ENCODE assay signal across 8 cellular contexts in the genomic region with DNA sequence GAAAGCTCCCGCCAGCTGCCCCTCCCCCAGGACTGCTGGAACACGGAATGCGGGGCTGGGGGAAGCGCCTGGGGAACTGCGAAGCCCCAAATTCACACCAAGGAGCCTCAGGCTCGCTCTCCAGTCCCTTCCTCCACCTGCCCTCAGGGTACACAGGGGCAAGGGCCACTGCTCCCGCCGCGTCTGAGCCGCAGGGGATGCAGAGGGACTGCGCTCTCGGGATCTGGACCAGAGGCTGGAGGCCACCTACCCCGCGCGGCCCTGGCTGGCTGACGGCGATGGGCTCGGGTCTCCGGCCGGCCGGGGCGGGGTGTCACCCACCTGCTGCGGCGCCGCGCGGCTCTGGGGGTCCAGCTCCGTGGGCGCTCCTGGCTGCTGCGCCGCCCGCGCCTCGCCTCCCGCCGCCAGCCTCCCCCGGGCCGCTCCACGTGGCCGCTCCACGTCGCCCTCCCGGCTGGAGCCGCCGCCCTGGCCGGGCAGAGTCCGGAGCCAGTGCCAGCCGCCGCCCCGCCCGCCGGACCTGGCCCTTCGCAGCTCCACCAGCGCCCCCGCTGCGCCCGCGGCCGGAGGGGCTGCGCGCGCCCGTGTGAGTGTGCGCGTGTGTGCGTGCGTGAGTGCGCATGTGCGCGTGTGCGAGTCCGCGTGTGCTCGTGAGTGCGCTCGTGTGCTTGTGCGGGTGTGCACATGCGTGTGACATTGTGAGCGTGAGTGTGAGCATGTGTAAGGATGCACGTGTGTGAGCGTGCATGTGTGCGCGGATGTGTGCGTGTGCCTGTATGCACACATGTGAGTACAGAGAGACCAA. TPM values are rescaled to one million over a fixed set of nuclear protein-coding genes. Genes with fewer than 3 reads are reported as not detected.
A peak's percentile ranks its signal among the peaks of the same experiment; 100 is the strongest.
DNase-seq lines count a peak whose midpoint lies in the region; ATAC-seq and TF ChIP-seq lines count a peak whose summit lies in the region.

A gene with protein sequence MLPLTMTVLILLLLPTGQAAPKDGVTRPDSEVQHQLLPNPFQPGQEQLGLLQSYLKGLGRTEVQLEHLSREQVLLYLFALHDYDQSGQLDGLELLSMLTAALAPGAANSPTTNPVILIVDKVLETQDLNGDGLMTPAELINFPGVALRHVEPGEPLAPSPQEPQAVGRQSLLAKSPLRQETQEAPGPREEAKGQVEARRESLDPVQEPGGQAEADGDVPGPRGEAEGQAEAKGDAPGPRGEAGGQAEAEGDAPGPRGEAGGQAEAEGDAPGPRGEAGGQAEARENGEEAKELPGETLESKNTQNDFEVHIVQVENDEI (minus strand): TSS at position 604 of the 805 bp plus-strand sequence. CDS start 14,762 bp downstream, outside the sequence.

- H3F3A ChIP-seq in GM23248 (ENCODE audit: insufficient read depth) = no peaks in the 10 kb centered on the region

- in situ Hi-C loops in GM23248 (cut with MboI) = no loop called here

- peak within 1 kb of the TSS; percentile 68 for H3K9ac ChIP-seq in GM23248

- ATAC-seq in sciatic nerve (peak; percentile 35), GM21717 (IDR thresholded peaks at IDR 0.05; ENCODE audit: unreplicated experiment) (no peak), GM21360 (IDR thresholded peaks at IDR 0.05; ENCODE audit: unreplicated experiment) (no peak)

- no peaks in the 10 kb centered on the region for H3K79me2 ChIP-seq in GM23248 (ENCODE audit: insufficient read depth)

- no peaks in the 10 kb centered on the region for H4K20me1 ChIP-seq in GM23248 (ENCODE audit: insufficient read depth)

- peak; percentile 35 for DNase-seq in AG08395 (ENCODE audit: low spot score)
- DNase-seq in GM23248 = peak; percentile 58
- peak; percentile 67 for DNase-seq in activated CD8-positive, alpha-beta memory T cell treated with anti-CD3 and anti-CD28 coated beads, Interleukin-2, amount 50 U/mL, for 48 hours
- no peak for DNase-seq in left ventricle myocardium inferior
- DNase-seq in sciatic nerve (ENCODE audit: low spot score) = no peak
- no peak for DNase-seq in NCI-H2107 treated with DMSO at 0.1 percent for 48 hours (lab: John Stamatoyannopoulos, UW; ENCODE audit: unreplicated experiment)

- H3K4me1 ChIP-seq in GM23248 (ENCODE audit: insufficient read depth) = no peaks in the 10 kb centered on the region
- peaks cover 21% of the 10 kb centered on the region for H3K4me1 ChIP-seq in left ventricle myocardium inferior

- TF ChIP-seq CTCF in left ventricle myocardium inferior (IDR thresholded peaks at IDR 0.05; ENCODE audit: borderline replicate concordance) = no peak

- H2AFZ ChIP-seq in GM23248 = peak within 1 kb of the TSS; percentile 74

- H3K36me3 ChIP-seq in GM23248 (ENCODE audit: low read depth) (no peaks in the 10 kb centered on the region), left ventricle myocardium inferior (no peaks in the 10 kb centered on the region)

- H3K27me3 ChIP-seq in GM23248 (replicated peaks; ENCODE audit: insufficient read depth) = peaks cover 17% of the 10 kb centered on the region
- peaks cover 45% of the 10 kb centered on the region for H3K27me3 ChIP-seq in left ventricle myocardium inferior (ENCODE audit: low read depth)

- peak within 1 kb of the TSS; percentile 70 for H3K4me3 ChIP-seq in GM23248
- peak within 1 kb of the TSS; percentile 60 for H3K4me3 ChIP-seq in left ventricle myocardium inferior

- no peak within 1 kb of the TSS for H3K27ac ChIP-seq in GM23248
- H3K27ac ChIP-seq in left ventricle myocardium inferior (replicated peaks) = no peak within 1 kb of the TSS

- H3K9me3 ChIP-seq in GM23248 (ENCODE audit: low read depth) (no peaks in the 10 kb centered on the region), left ventricle myocardium inferior (replicated peaks) (no peaks in the 10 kb centered on the region)

- H3K4me2 ChIP-seq in GM23248 (ENCODE audit: unreplicated experiment) = peak within 1 kb of the TSS; percentile 74

- WGBS in GM23248 (ENCODE audit: low coverage in 1 of 2, low lambda C conversion rate in 2 of 2, missing lambda C conversion rate in 2 of 2), 2 experiments = 2 to 4% methylated on average over 51 to 56 of the region's 84 CpGs

- no peaks in the 10 kb centered on the region for H3K9me2 ChIP-seq in GM23248 (ENCODE audit: insufficient read depth)

- intact Hi-C loops in left ventricle myocardium inferior (cut with micrococcal nuclease) (no loop called here), sciatic nerve (cut with DNase I) (no loop called here)

RNA-seq across cellular contexts. Expression of the gene that starts here (rescaled TPM):
- total RNA-seq in GM23248 (2014; rRNA removed; shearing (Covaris generic)) = 19.2 and 23.3 TPM in 2 replicates
- polyA plus RNA-seq in GM23248 (2016; fragmentation: Nextera tagmentation; extraction: Ambion mirVana) = 17.2 and 17.8 TPM in 2 replicates
- total RNA-seq in left ventricle myocardium inferior (0.80 TPM), sciatic nerve (4.1 TPM)

Comparison
In these comparisons a context has a peak if more than half of its experiments do, and no peak if none do; other contexts are left out.
1. DNase-seq: peak in AG08395 (single experiment), GM23248 (single experiment) and activated CD8-positive, alpha-beta memory T cell treated with anti-CD3 and anti-CD28 coated beads, Interleukin-2, amount 50 U/mL, for 48 hours (single experiment); none in left ventricle myocardium inferior (single experiment), sciatic nerve (single experiment) and NCI-H2107 treated with DMSO at 0.1 percent for 48 hours (single experiment).